ENCODE assay signal across 8 cellular contexts in the genomic region with DNA sequence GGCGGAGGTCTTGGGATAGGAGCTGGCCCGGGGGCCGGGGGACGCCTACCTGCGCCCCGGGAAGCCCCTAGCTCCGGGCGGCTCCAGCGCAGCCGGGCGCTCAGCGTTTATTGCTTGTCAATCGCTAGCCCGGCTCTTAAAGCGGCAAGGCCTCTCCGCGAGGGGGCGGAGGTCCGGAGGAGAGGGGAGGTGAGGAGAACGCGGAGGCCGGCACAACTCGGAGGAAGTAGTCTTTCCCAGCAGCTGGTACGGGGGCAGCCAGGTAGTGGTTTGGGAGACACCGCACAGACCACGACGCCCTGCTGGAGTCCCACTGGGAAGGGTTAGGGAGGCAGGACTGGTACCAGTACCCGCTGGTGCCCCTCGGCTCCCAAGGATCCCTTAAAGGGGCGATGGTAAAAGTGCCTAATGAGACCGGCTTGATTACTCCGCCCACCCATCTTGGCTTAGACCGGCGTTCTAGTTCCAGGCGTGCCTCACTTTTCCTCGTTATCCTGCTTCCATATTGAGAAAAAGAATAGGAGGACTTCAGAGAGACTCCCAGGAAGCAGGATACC. TPM values are rescaled to one million over a fixed set of nuclear protein-coding genes. Genes with fewer than 3 reads are reported as not detected.
DNase-seq lines count a peak whose midpoint lies in the region; ATAC-seq and TF ChIP-seq lines count a peak whose summit lies in the region.

A gene with protein sequence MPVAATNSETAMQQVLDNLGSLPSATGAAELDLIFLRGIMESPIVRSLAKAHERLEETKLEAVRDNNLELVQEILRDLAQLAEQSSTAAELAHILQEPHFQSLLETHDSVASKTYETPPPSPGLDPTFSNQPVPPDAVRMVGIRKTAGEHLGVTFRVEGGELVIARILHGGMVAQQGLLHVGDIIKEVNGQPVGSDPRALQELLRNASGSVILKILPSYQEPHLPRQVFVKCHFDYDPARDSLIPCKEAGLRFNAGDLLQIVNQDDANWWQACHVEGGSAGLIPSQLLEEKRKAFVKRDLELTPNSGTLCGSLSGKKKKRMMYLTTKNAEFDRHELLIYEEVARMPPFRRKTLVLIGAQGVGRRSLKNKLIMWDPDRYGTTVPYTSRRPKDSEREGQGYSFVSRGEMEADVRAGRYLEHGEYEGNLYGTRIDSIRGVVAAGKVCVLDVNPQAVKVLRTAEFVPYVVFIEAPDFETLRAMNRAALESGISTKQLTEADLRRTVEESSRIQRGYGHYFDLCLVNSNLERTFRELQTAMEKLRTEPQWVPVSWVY (minus strand): TSS at position 112 of the 557 bp plus-strand sequence. CDS start 3,076 bp downstream, outside the sequence.

- H2AFZ ChIP-seq in IMR-90 (replicated peaks; ENCODE audit: low read length, poor library complexity), result peak within 1 kb of the TSS; percentile 95
- H2AFZ ChIP-seq in parathyroid adenoma, result peak within 1 kb of the TSS; percentile 95

- no peak within 1 kb of the TSS for H2AK5ac ChIP-seq in IMR-90 (ENCODE audit: low read depth, low read length)

- no peak within 1 kb of the TSS for H3K4ac ChIP-seq in IMR-90 (ENCODE audit: low read depth, low read length)

- H3K36me3 ChIP-seq in BLaER1 (no peaks in the 10 kb centered on the region), IMR-90 (ENCODE audit: control insufficient read depth, insufficient read depth, low read length) (no peaks in the 10 kb centered on the region), heart left ventricle (peaks cover 0 to 5% (median 0%) of the 10 kb centered on the region in 9 donors), parathyroid adenoma (ENCODE audit: control insufficient read depth, insufficient read depth, low read length) (no peaks in the 10 kb centered on the region), vagina (no peaks in the 10 kb centered on the region)

- 0 out of 2 replicates have a peak within 1 kb of the TSS, but pooled peaks have one; percentile 50 for H4K5ac ChIP-seq in IMR-90 (ENCODE audit: low read depth, low read length)

- no peaks in the 10 kb centered on the region for H3K79me2 ChIP-seq in parathyroid adenoma

- 0 out of 2 replicates have a peak, but pooled peaks cover 4% of the 10 kb centered on the region for H3K9me1 ChIP-seq in IMR-90 (ENCODE audit: insufficient read depth, low read length)

- peak within 1 kb of the TSS; percentile 87 for H2AK9ac ChIP-seq in IMR-90 (replicated peaks; ENCODE audit: low read depth, low read length, poor library complexity)

- in situ Hi-C loops in IMR-90 (cut with MboI; ENCODE audit: low sequenced_read_pairs), result no loop called here

- TF ChIP-seq POLR2A in IMR-90 (IDR thresholded peaks at IDR 0.05; ENCODE audit: low read depth, low read length) (0 out of 2 replicates have a peak, but pooled peaks have one; percentile 29), heart left ventricle (IDR thresholded peaks at IDR 0.05) (no peak), vagina (IDR thresholded peaks at IDR 0.05) (peak in 1 of 2 donors; percentile 52)

- TF ChIP-seq RAD21 in IMR-90 (IDR thresholded peaks at IDR 0.05; ENCODE audit: low read length), result no peak

- peaks cover 22% of the 10 kb centered on the region for H4K20me1 ChIP-seq in BLaER1
- peaks cover 8% of the 10 kb centered on the region for H4K20me1 ChIP-seq in IMR-90 (ENCODE audit: insufficient read depth, low read length)

- peak within 1 kb of the TSS in 1 of 2 experiments; percentile 61; a peak in 2 of 4 replicates for H4K8ac ChIP-seq in IMR-90 (ENCODE audit: low read depth in 2 of 2, low read length in 2 of 2)

- no peak within 1 kb of the TSS for H3K56ac ChIP-seq in IMR-90 (ENCODE audit: extremely low read depth, insufficient read depth, low read length)

- WGBS in IMR-90 (ENCODE audit: extremely low coverage in 2 of 2, insufficient read length in 1 of 2), 2 experiments, result 0% methylated on average over 14 of the region's 36 CpGs; no CpG with 5 or more reads in 1 of the 2 experiments
- 0 to 1% (median 1%) methylated on average over 20 to 36 of the region's 36 CpGs for whole genome bisulfite sequencing in heart left ventricle, 4 donors

- H3K27me3 ChIP-seq in BLaER1 (peaks cover 58% of the 10 kb centered on the region), IMR-90 (ENCODE audit: control insufficient read depth, insufficient read depth, low read length) (peaks cover 18% of the 10 kb centered on the region), heart left ventricle (peaks cover 0 to 35% (median 0%) of the 10 kb centered on the region in 9 donors), parathyroid adenoma (ENCODE audit: control insufficient read depth, insufficient read depth, low read length) (no peaks in the 10 kb centered on the region), vagina (no peaks in the 10 kb centered on the region)

- H3K18ac ChIP-seq in IMR-90 (ENCODE audit: low read depth, low read length), result peak within 1 kb of the TSS; percentile 75; the same call in 1 of the 2 replicates

- H3K14ac ChIP-seq in IMR-90 (replicated peaks; ENCODE audit: low read depth, low read length), result no peak within 1 kb of the TSS; the same call in 1 of the 2 replicates

- H3K79me1 ChIP-seq in IMR-90 (ENCODE audit: low read depth in 1 of 2, low read length in 2 of 2), result no peaks in the 10 kb centered on the region

- DNase-seq in IMR-90 (peak; percentile 58), SW480 (ENCODE audit: low spot score) (peak; percentile 49), amygdala (lab: John Stamatoyannopoulos, UW) (peak; percentile 27 to 93 (median 80)), heart left ventricle (peak; percentile 73 to 83 (median 74)), vagina (ENCODE audit: extremely low spot score in 2 of 2) (peak in 1 of 2 donors; percentile 92)
- DNase-seq in NK-92 treated with Interleukin-12 subunit alpha and Interleukin-12 subunit beta, amount 100 ng/mL, for 24 hours (lab: John Stamatoyannopoulos, UW), result no peak

- dilution Hi-C loops in IMR-90 (cut with HindIII; ENCODE audit: low sequenced_read_pairs, unreplicated experiment), result no loop called here

- no peak within 1 kb of the TSS; the same call in 1 of the 2 replicates for H4K91ac ChIP-seq in IMR-90 (ENCODE audit: insufficient read depth, low read depth, low read length)

- no peak within 1 kb of the TSS for H3K27ac ChIP-seq in BLaER1
- H3K27ac ChIP-seq in IMR-90 (ENCODE audit: insufficient read depth, low read length), result peak within 1 kb of the TSS; percentile 58
- peak within 1 kb of the TSS; percentile 16 to 98 (median 78) for H3K27ac ChIP-seq in heart left ventricle
- peak within 1 kb of the TSS; percentile 77 for H3K27ac ChIP-seq in parathyroid adenoma
- H3K27ac ChIP-seq in vagina, result peak within 1 kb of the TSS; percentile 91

- peak within 1 kb of the TSS; percentile 39; the same call in 1 of the 3 replicates for H2BK15ac ChIP-seq in IMR-90 (ENCODE audit: low read depth, low read length)

- H2BK5ac ChIP-seq in IMR-90 (ENCODE audit: low read depth, low read length, poor library complexity, severe bottlenecking), result peak within 1 kb of the TSS; percentile 46

- H3K9ac ChIP-seq in BLaER1, result peak within 1 kb of the TSS; percentile 54
- peak within 1 kb of the TSS; percentile 63 for H3K9ac ChIP-seq in IMR-90 (ENCODE audit: low read depth, low read length)
- H3K9ac ChIP-seq in parathyroid adenoma, result peak within 1 kb of the TSS; percentile 80

- H3K4me2 ChIP-seq in BLaER1, result peak within 1 kb of the TSS; percentile 98
- peak within 1 kb of the TSS; percentile 98 for H3K4me2 ChIP-seq in IMR-90 (ENCODE audit: low read depth, low read length)
- peak within 1 kb of the TSS; percentile 97 for H3K4me2 ChIP-seq in parathyroid adenoma (ENCODE audit: low read length)

- CTCF ChIA-PET in IMR-90 (lab: Yijun Ruan, JAX), result interaction anchor here (1.9 kb wide), 1 partner anchor 29 kb away, joined by 6 read pairs; no protein-coding TSS in a partner anchor

- 0 out of 2 replicates have a peak within 1 kb of the TSS, but pooled peaks have one; percentile 35 for H3K23ac ChIP-seq in IMR-90 (ENCODE audit: low read depth, low read length)

- BruUV-seq in IMR-90 (replicated peaks; lab: Mats Ljungman, UMichigan), result no TSS peak

- POLR2A ChIA-PET in IMR-90 (lab: Charles Lee; ENCODE audit: unreplicated experiment), result no interaction called here

- H3K4me3 ChIP-seq in BLaER1, result peak within 1 kb of the TSS; percentile 71
- peak within 1 kb of the TSS; percentile 57 for H3K4me3 ChIP-seq in IMR-90 (ENCODE audit: insufficient read depth, low read depth, low read length)
- H3K4me3 ChIP-seq in heart left ventricle, result peak within 1 kb of the TSS; percentile 59 to 94 (median 78)
- peak within 1 kb of the TSS; percentile 77 for H3K4me3 ChIP-seq in parathyroid adenoma (ENCODE audit: low read depth, low read length)
- H3K4me3 ChIP-seq in vagina, result peak within 1 kb of the TSS; percentile 53 to 70

- H3K4me1 ChIP-seq in BLaER1 (peaks cover 38% of the 10 kb centered on the region), IMR-90 (ENCODE audit: control insufficient read depth, insufficient read depth, low read length) (peaks cover 6% of the 10 kb centered on the region), heart left ventricle (peaks cover 0 to 31% (median 23%) of the 10 kb centered on the region in 12 donors), parathyroid adenoma (peaks cover 29% of the 10 kb centered on the region), vagina (peaks cover 35% of the 10 kb centered on the region)

- peak within 1 kb of the TSS; percentile 68; the same call in 1 of the 2 replicates for H2BK120ac ChIP-seq in IMR-90 (ENCODE audit: low read depth, low read length)

- H2BK20ac ChIP-seq in IMR-90 (ENCODE audit: low read depth, low read length), result no peak within 1 kb of the TSS

- H3K9me3 ChIP-seq in BLaER1 (no peaks in the 10 kb centered on the region), IMR-90 (ENCODE audit: control insufficient read depth, insufficient read depth, low read length) (no peaks in the 10 kb centered on the region), heart left ventricle (no peaks in the 10 kb centered on the region), parathyroid adenoma (ENCODE audit: control insufficient read depth, low read length) (no peaks in the 10 kb centered on the region), vagina (no peaks in the 10 kb centered on the region)

- TF ChIP-seq CTCF in IMR-90 (conservative IDR thresholded peaks at IDR 0.05; ENCODE audit: low read depth, low read length), result 0 out of 2 replicates have a peak, but pooled peaks have one; percentile 17
- peak in 9 of 12 donors; percentile 19 to 59 (median 31) for TF ChIP-seq CTCF in heart left ventricle (IDR thresholded peaks at IDR 0.05)
- TF ChIP-seq CTCF in parathyroid adenoma (IDR thresholded peaks at IDR 0.05), result peak; percentile 45
- TF ChIP-seq CTCF in vagina (IDR thresholded peaks at IDR 0.05), result peak in 1 of 3 experiments; percentile 28

- intact Hi-C loops in IMR-90 (cut with micrococcal nuclease), result no loop called here
- intact Hi-C loops in heart left ventricle (cut with DNase I), result no loop called here
- intact Hi-C loops in vagina (cut with DNase I), result no loop called here

- ATAC-seq in IMR-90 (ENCODE audit: low read depth) (peak; percentile 71), heart left ventricle (peak; percentile 55 to 79 (median 72))

TF ChIP-seq in IMR-90, 13 proteins besides CTCF, POLR2A, EP300 and RAD21 (continues in another document):
- peak; percentile 79; the same call in 1 of the 2 replicates for TF ChIP-seq MAZ (IDR thresholded peaks at IDR 0.05; ENCODE audit: borderline replicate concordance, low read depth, low read length)

RNA-seq across cellular contexts. Expression of the gene that starts here (rescaled TPM):
- total RNA-seq in IMR-90 (2012; rRNA removed) (1.9 and 3.2 TPM in 2 replicates), heart left ventricle (10 to 100 TPM; 10.4 to 22.3 (median 15.4) TPM), vagina (7.6 TPM)
- polyA plus RNA-seq in IMR-90 (2012; rRNA removed) (3.8 TPM in 2 replicates), heart left ventricle (10 to 100 TPM in 1 of 2 donors, 1 to 10 TPM in 1; 6.7 to 12.8 TPM)
- 2.2 and 3.5 TPM in 2 replicates for polyA plus RNA-seq in IMR-90 (2012; cell fraction: cytosol; rRNA removed)
- polyA plus RNA-seq in IMR-90 (2012; cell fraction: nucleus; rRNA removed; ENCODE audit: low replicate concordance), result 4.6 and 7.8 TPM in 2 replicates
